ENCODE assay signal across 16 cellular contexts in the genomic region with DNA sequence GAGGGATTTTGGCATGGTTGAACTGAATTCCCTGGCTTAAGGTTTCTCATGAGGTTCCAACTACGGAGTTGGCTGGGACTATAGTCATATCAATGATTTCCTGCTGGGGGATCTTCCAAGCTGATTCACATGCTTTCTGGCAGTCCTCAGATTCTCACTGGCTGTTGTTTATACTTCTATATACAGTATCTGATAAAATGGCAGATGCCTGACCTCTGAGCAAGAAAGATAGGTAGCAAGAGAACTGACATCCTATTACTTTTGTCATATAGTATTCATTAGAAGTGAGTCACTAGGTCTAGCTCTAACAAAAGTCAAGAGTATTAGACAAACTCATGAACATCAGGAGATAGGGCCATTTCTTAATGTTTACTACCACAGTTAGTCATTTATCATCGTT.
"Had no signal": no experiment of that assay in that cellular context is flagged by ENCODE, and none has a peak within 500 bp of the region (broad histone marks: within the 10 kb centered on the region; RNA-seq: fewer than 3 reads in every experiment).

No MANE protein-coding gene starts in this region.

- H3K36me3 ChIP-seq: gastrocnemius medialis, heart right ventricle, lower lobe of right lung, ovary had no signal

- DNase-seq: activated B cell treated with CpG ODN at 0.5 μM for 24 hours; activated CD4-positive, alpha-beta T cell treated with anti-CD3 and anti-CD28 coated beads, Interleukin-2, amount 10 ng/mL, durations not matched to agents 24 days and 14 days; activated CD8-positive, alpha-beta memory T cell treated with anti-CD3 and anti-CD28 coated beads, Interleukin-2, amount 50 U/mL, for 48 hours; activated gamma-delta T cell; activated T-cell treated with anti-CD3 and anti-CD28 coated beads, Interleukin-2, amount 50 U/mL, for 72 hours; anterior cingulate cortex; effector CD8-positive, alpha-beta T cell; gastrocnemius medialis; heart right ventricle; left colon; lower lobe of right lung; ovary; stimulated activated CD4-positive, alpha-beta T cell treated with anti-CD3 and anti-CD28 coated beads, Interleukin-12 subunit alpha, Interleukin-12 subunit beta, amount 100 ng/mL, for 4 hours; stimulated activated CD4-positive, alpha-beta T cell treated with anti-CD3 and anti-CD28 coated beads, Interleukin-2, amount 100 ng/mL, for 24 hours; SW 1271 had no signal

- H3K27me3 ChIP-seq: gastrocnemius medialis, heart right ventricle, ovary had no signal

- H3K4me1 ChIP-seq: gastrocnemius medialis, heart right ventricle, lower lobe of right lung had no signal

- H3K4me3 ChIP-seq: gastrocnemius medialis, heart right ventricle, lower lobe of right lung, ovary had no signal

- H3K9me3 ChIP-seq: gastrocnemius medialis, lower lobe of right lung, ovary had no signal

- H3K27ac ChIP-seq: gastrocnemius medialis, heart right ventricle, lower lobe of right lung, ovary had no signal

- ATAC-seq: activated T-cell treated with anti-CD3 and anti-CD28 coated beads, Interleukin-2, amount 50 U/mL, for 72 hours; gastrocnemius medialis; heart right ventricle; left colon; lower lobe of right lung; stimulated activated memory B cell treated with anti-CD40 and anti-IgM and Interleukin-4, amounts not matched to agents 10 μg/mL and 1 μg/mL and 100 μg/mL, for 72 hours had no signal
